ENCODE assay signal across 1 cellular context in genomic region chr1:241097479-241097878, GRCh38.
TF ChIP-seq lines count a peak whose summit lies in the region.

No MANE protein-coding gene starts in this region.

TF ChIP-seq in H1, 55 proteins besides CTCF, POLR2A, EP300 and RAD21:
- TF ChIP-seq CREB1 (IDR thresholded peaks at IDR 0.05) (no peak), KDM1A (IDR thresholded peaks at IDR 0.05; ENCODE audit: borderline replicate concordance, low read length) (no peak), SRF (IDR thresholded peaks at IDR 0.05; ENCODE audit: low read depth, low read length) (no peak), TCF12 (IDR thresholded peaks at IDR 0.05; ENCODE audit: low read depth, low read length) (no peak), FOSL1 (IDR thresholded peaks at IDR 0.05; ENCODE audit: insufficient read depth, low read depth, low read length) (no peak), SP4 (IDR thresholded peaks at IDR 0.05; ENCODE audit: low read length) (no peak), JUN (IDR thresholded peaks at IDR 0.05; ENCODE audit: low read depth, low read length) (no peak), SUZ12 (IDR thresholded peaks at IDR 0.05; ENCODE audit: low read length) (no peak), CEBPB (IDR thresholded peaks at IDR 0.05; ENCODE audit: low read depth, low read length) (no peak), ASH2L (IDR thresholded peaks at IDR 0.05; ENCODE audit: low read length) (no peak), TBP (IDR thresholded peaks at IDR 0.05; ENCODE audit: low read depth, low read length) (no peak), TAF7 (optimal IDR thresholded peaks at IDR 0.05; ENCODE audit: borderline replicate concordance, low read depth, low read length) (no peak), SP2 (IDR thresholded peaks at IDR 0.05; ENCODE audit: low read length) (no peak)
